24 cellular contexts compared by ENCODE assay signal in genomic region chr11:100438366-100438765, GRCh38.
"Had no signal": no experiment of that assay in that cellular context is flagged by ENCODE, and none has a peak within 500 bp of the region (broad histone marks: within the 10 kb centered on the region; RNA-seq: fewer than 3 reads in every experiment).

No MANE protein-coding gene starts in this region.

- H3K4me3 ChIP-seq: K562 had no signal

- DNase-seq: activated CD4-positive, alpha-beta T cell treated with anti-CD3 and anti-CD28 coated beads for 48 hours; activated CD4-positive, alpha-beta T cell treated with anti-CD3 and anti-CD28 coated beads, Interleukin-2, amount 50 U/mL, for 48 hours; activated CD4-positive, CD25-positive, alpha-beta regulatory T cell treated with anti-CD3 and anti-CD28 coated beads, Interleukin-2, amount 50 U/mL, for 72 hours; activated CD8-positive, alpha-beta memory T cell treated with anti-CD3 and anti-CD28 coated beads, Interleukin-2, amount 10 ng/mL, durations not matched to agents 7 days and 5 days; activated gamma-delta T cell; activated naive CD4-positive, alpha-beta T cell treated with anti-CD3 and anti-CD28 coated beads for 36 hours; activated T-cell treated with anti-CD3 and anti-CD28 coated beads, Interleukin-2, amount 50 U/mL, for 4 hours; amygdala; central memory CD4-positive, alpha-beta T cell; Karpas-422; MM.1S; NCI-H1105; NCI-H1436; NCI-H187; NCI-H2081 treated with DMSO at 0.1 percent for 48 hours; NCI-H446; NCI-H524 treated with DMSO at 0.1 percent for 48 hours; NCI-H748 treated with DMSO at 0.1 percent for 48 hours; OCI-M1; RPMI8226; SHP77 had no signal

- ATAC-seq: activated CD8-positive, alpha-beta memory T cell treated with anti-CD3 and anti-CD28 coated beads, Interleukin-2, amount 10 ng/mL, durations not matched to agents 7 days and 5 days; activated T-cell treated with anti-CD3 and anti-CD28 coated beads, Interleukin-2, amount 50 U/mL, for 4 hours; K562; Panc1; WTC11 had no signal
